ENCODE assay signal across 8 cellular contexts in the genomic region with DNA sequence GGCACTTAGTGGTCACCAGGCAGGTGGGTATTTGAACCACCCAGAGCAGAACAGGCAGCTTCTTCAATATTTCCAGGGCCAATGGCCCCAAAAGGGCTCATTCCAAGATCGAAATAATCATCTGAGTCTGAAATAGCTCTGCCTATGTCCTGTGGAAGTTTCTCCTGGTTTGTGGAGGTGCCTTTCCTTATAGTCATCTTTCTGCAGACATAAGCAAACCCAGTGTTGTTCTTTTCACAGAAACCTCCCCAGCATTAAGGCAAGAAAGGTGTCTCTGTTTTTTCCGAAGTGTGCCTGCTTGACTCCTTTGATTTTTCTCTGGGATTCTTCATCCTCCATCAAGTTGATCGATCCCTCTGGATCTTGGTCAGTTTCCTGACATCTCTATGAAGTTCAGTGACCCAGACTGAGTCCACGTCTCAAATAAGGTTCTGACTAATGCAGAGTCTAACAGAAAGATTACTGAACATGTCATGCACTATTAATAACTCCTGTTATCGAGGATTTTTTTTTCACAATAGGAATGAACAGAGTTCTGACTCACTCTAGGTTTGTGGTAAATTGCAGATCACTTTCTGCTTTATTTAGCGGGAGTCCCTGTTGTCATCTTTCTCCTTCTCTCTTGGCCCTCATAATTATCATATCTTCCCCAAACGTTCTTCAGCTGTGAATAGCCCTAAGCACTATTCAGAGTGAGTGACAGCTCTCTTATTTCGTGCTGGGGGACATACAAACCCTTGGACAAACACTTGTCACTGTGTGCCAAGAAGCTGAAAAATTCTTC. TPM values are rescaled to one million over a fixed set of nuclear protein-coding genes. Genes with fewer than 3 reads are reported as not detected.
DNase-seq lines count a peak whose midpoint lies in the region; ATAC-seq, FAIRE-seq and TF ChIP-seq lines count a peak whose summit lies in the region.

No MANE protein-coding gene starts in this region.

- 46% methylated on average over 8 of the region's 8 CpGs for WGBS in esophagus muscularis mucosa
- 66 to 67% methylated on average over 8 of the region's 8 CpGs for WGBS in testis, 2 donors

- H3K27ac ChIP-seq in esophagus muscularis mucosa (replicated peaks in 1 of 4) (peak overlapping the region; percentile 89 to 94 (median 93)), gastrocnemius medialis (peak overlapping the region; percentile 90 to 99 (median 96)), testis (peak overlapping the region in 1 of 2 donors; percentile 91)

- peak; percentile 26 for FAIRE-seq in GM19239 (lab: Jason Lieb, UNC)

- H3K9me3 Mint-ChIP-seq in progenitor cell of endocrine pancreas (ENCODE audit: low read depth), result no peaks in the 10 kb centered on the region

- H3K27me3 Mint-ChIP-seq in progenitor cell of endocrine pancreas, result no peaks in the 10 kb centered on the region

- in situ Hi-C loops in gastrocnemius medialis (cut with MboI; ENCODE audit: low sequenced_read_pairs in 4 of 4), result no loop called here

- H3K27me3 ChIP-seq in esophagus muscularis mucosa, result no peaks in the 10 kb centered on the region
- no peaks in the 10 kb centered on the region for H3K27me3 ChIP-seq in gastrocnemius medialis
- no peaks in the 10 kb centered on the region for H3K27me3 ChIP-seq in testis

- TF ChIP-seq CTCF in esophagus muscularis mucosa (IDR thresholded peaks at IDR 0.05) (no peak), gastrocnemius medialis (IDR thresholded peaks at IDR 0.05 in 4 of 5, conservative IDR thresholded peaks at IDR 0.05 in 1 of 5) (no peak), testis (IDR thresholded peaks at IDR 0.05) (no peak), progenitor cell of endocrine pancreas (IDR thresholded peaks at IDR 0.05; ENCODE audit: unreplicated experiment) (no peak)

- peaks cover 37% of the 10 kb centered on the region for H3K4me1 Mint-ChIP-seq in progenitor cell of endocrine pancreas (ENCODE audit: low read depth)

- ATAC-seq in gastrocnemius medialis, result peak; percentile 85 to 87

- TF ChIP-seq EP300 in esophagus muscularis mucosa (IDR thresholded peaks at IDR 0.05), result no peak

- peaks cover 42 to 51% (median 46%) of the 10 kb centered on the region in 4 donors for H3K4me1 ChIP-seq in esophagus muscularis mucosa
- H3K4me1 ChIP-seq in gastrocnemius medialis, result peaks cover 40 to 51% of the 10 kb centered on the region in 2 donors
- peaks cover 18% of the 10 kb centered on the region for H3K4me1 ChIP-seq in testis

- intact Hi-C loops in esophagus muscularis mucosa (cut with DNase I) (no loop called here), gastrocnemius medialis (cut with DNase I; ENCODE audit: low total_unique reads) (loop anchor here (1.0 to 5.0 kb wide), 3 partner anchors 23 to 252 kb away; no protein-coding TSS in a partner anchor), testis (cut with DNase I; ENCODE audit: low total_unique reads) (no loop called here)

- H3K27ac Mint-ChIP-seq in progenitor cell of endocrine pancreas, result no peak overlapping the region

- H3K36me3 Mint-ChIP-seq in progenitor cell of endocrine pancreas (ENCODE audit: insufficient read depth), result no peaks in the 10 kb centered on the region

- no peaks in the 10 kb centered on the region for H3K9me3 ChIP-seq in esophagus muscularis mucosa
- H3K9me3 ChIP-seq in gastrocnemius medialis, result no peaks in the 10 kb centered on the region
- no peaks in the 10 kb centered on the region for H3K9me3 ChIP-seq in testis

- DNase-seq in GM19239 (ENCODE audit: insufficient read length, low spot score) (no peak), RKO (ENCODE audit: low spot score) (peak; percentile 94), esophagus muscularis mucosa (ENCODE audit: extremely low spot score) (no peak), gastrocnemius medialis (no peak), testis (no peak), progenitor cell of endocrine pancreas (ENCODE audit: low spot score, unreplicated experiment) (no peak), DMS53 treated with DMSO at 0.1 percent for 48 hours (lab: John Stamatoyannopoulos, UW; ENCODE audit: unreplicated experiment) (no peak), 8988T (no peak)

- H3K4me3 ChIP-seq in esophagus muscularis mucosa (peak overlapping the region in 3 of 4 donors; percentile 91 to 92 (median 91)), gastrocnemius medialis (peak overlapping the region; percentile 96 to 99 (median 98)), testis (no peak overlapping the region)

- H3K4me3 Mint-ChIP-seq in progenitor cell of endocrine pancreas (ENCODE audit: low read depth), result no peak overlapping the region

- no peak for TF ChIP-seq POLR2A in esophagus muscularis mucosa (IDR thresholded peaks at IDR 0.05; ENCODE audit: low read depth)
- TF ChIP-seq POLR2A in gastrocnemius medialis (IDR thresholded peaks at IDR 0.05), result peak in 1 of 2 donors; percentile 21
- no peak for TF ChIP-seq POLR2A in testis (IDR thresholded peaks at IDR 0.05)

- H3K36me3 ChIP-seq in esophagus muscularis mucosa, result peaks cover 0 to 3% (median under 1%) of the 10 kb centered on the region in 4 donors
- no peaks in the 10 kb centered on the region for H3K36me3 ChIP-seq in gastrocnemius medialis
- no peaks in the 10 kb centered on the region for H3K36me3 ChIP-seq in testis (ENCODE audit: low read depth, missing control alignments)

RNA-seq across cellular contexts. Expression of a gene that starts 1.5 kb away (rescaled TPM):
- not detected for total RNA-seq in esophagus muscularis mucosa
- not detected for total RNA-seq in gastrocnemius medialis
- under 1 TPM in 1 of 2 donors, not detected in 1; 0.47 TPM for total RNA-seq in testis
- 0.78 TPM for polyA plus RNA-seq in testis (ENCODE audit: insufficient read depth, low read depth, low replicate concordance)
- not detected in 2 replicates for total RNA-seq in progenitor cell of endocrine pancreas

RNA-seq across cellular contexts. Expression of a gene that starts 1.7 kb away (rescaled TPM):
- total RNA-seq in esophagus muscularis mucosa (10 to 100 TPM; 33.2 to 68.6 (median 45.9) TPM), gastrocnemius medialis (10 to 100 TPM; 17.3 to 36.2 (median 29.6) TPM), testis (10 to 100 TPM; 79.0 to 99.7 TPM), progenitor cell of endocrine pancreas (80.4 and 87.6 TPM in 2 replicates)
- 77.6 TPM for polyA plus RNA-seq in testis (ENCODE audit: insufficient read depth, low read depth, low replicate concordance)

RNA-seq across cellular contexts. Expression of a gene that starts 10.6 kb away (rescaled TPM):
- total RNA-seq in esophagus muscularis mucosa, result 1 to 10 TPM; 1.7 to 7.1 (median 2.7) TPM
- total RNA-seq in gastrocnemius medialis, result 1 to 10 TPM in 2 of 4 donors, under 1 TPM in 2; 0.07 to 1.1 (median 0.92) TPM
- 10 to 100 TPM; 14.2 to 21.7 TPM for total RNA-seq in testis
- polyA plus RNA-seq in testis (ENCODE audit: insufficient read depth, low read depth, low replicate concordance), result 7.8 TPM
- total RNA-seq in progenitor cell of endocrine pancreas, result 25.7 and 25.9 TPM in 2 replicates

RNA-seq across cellular contexts. Expression of a gene that starts 33.7 kb away (rescaled TPM):
- under 1 TPM in 3 of 4 donors, not detected in 1; 0.11 to 0.99 (median 0.45) TPM for total RNA-seq in esophagus muscularis mucosa
- under 1 TPM in 2 of 4 donors, not detected in 2; 0.16 to 0.26 TPM for total RNA-seq in gastrocnemius medialis
- total RNA-seq in testis, result under 1 TPM in 1 of 2 donors, not detected in 1; 0.37 TPM
- 0.34 TPM for polyA plus RNA-seq in testis (ENCODE audit: insufficient read depth, low read depth, low replicate concordance)
- total RNA-seq in progenitor cell of endocrine pancreas, result not detected in 2 replicates

RNA-seq across cellular contexts. Expression of a gene that starts 51.5 kb away (rescaled TPM):
- total RNA-seq in esophagus muscularis mucosa (100 to 1,000 TPM in 1 of 4 donors, 10 to 100 TPM in 3; 58.1 to 117 (median 84.0) TPM), gastrocnemius medialis (100 to 1,000 TPM; 211 to 364 (median 329) TPM), testis (100 to 1,000 TPM; 112 to 129 TPM), progenitor cell of endocrine pancreas (117 and 119 TPM in 2 replicates)
- polyA plus RNA-seq in testis (ENCODE audit: insufficient read depth, low read depth, low replicate concordance), result 128 TPM

Comparison
In these comparisons a context has a peak if more than half of its experiments do, and no peak if none do; other contexts are left out.
1. H3K4me3 ChIP-seq: peak in esophagus muscularis mucosa (3 of 4) and gastrocnemius medialis (4 of 4); none in testis (0 of 2).